Comparison of ENCODE assay signal across 10 cellular contexts in the genomic region with DNA sequence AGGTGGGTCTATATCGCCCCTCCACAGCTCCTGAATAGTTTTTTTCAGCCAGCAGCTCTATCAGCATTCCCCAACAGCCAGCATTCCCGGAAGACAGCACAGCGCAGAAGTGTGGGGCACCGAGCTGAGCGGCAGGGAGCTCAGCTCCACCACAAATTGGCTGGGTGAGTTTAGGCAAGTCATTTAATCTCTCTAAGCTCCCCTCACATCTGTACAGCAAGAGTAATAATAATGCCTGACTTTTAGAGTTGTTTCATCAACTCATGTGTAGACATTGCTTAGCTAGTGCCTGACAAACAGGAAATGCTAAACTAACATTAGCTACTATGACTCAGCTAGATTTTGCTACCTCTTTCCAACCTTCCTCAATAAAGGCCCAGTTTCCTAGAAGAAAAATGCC.
DNase-seq lines count a peak whose midpoint lies in the region; TF ChIP-seq lines count a peak whose summit lies in the region.
"Had no signal": no experiment of that assay in that cellular context is flagged by ENCODE, and none has a peak within 500 bp of the region (broad histone marks: within the 10 kb centered on the region; RNA-seq: fewer than 3 reads in every experiment).

No MANE protein-coding gene starts in this region.

- H3K4me2 ChIP-seq in fibroblast of lung (ENCODE audit: extremely low read depth, insufficient read depth, low read length): peak overlapping the region; percentile 4
- peak overlapping the region; percentile 14 for H3K4me2 ChIP-seq in osteoblast (ENCODE audit: insufficient read depth, low read length)

- H3K36me3 ChIP-seq in fibroblast of lung (ENCODE audit: control insufficient read depth, insufficient read depth, low read length) (no peaks in the 10 kb centered on the region), osteoblast (ENCODE audit: insufficient read depth, low read length) (no peaks in the 10 kb centered on the region)
- H3K36me3 ChIP-seq: tibial artery had no signal

- H3K4me3 ChIP-seq in fibroblast of lung (replicated peaks in 1 of 4; ENCODE audit: control extremely low read depth in 1 of 4, insufficient read depth in 1 of 4, low read depth in 3 of 4, low read length in 4 of 4) (no peak overlapping the region), osteoblast (ENCODE audit: insufficient read depth, low read length) (no peak overlapping the region)
- H3K4me3 ChIP-seq: tibial artery had no signal

- H4K20me1 ChIP-seq in fibroblast of lung (ENCODE audit: control insufficient read depth, extremely low read depth, insufficient read depth, low read length): no peaks in the 10 kb centered on the region
- no peaks in the 10 kb centered on the region for H4K20me1 ChIP-seq in osteoblast (ENCODE audit: insufficient read depth, low read length)

- H3K27ac ChIP-seq in fibroblast of lung (ENCODE audit: insufficient read depth, low read length) (peak overlapping the region; percentile 11), osteoblast (ENCODE audit: low read depth, low read length) (peak overlapping the region; percentile 24)
- H3K27ac ChIP-seq: tibial artery had no signal

- H3K9me3 ChIP-seq in fibroblast of lung (ENCODE audit: control insufficient read depth, insufficient read depth, low read depth, low read length): no peaks in the 10 kb centered on the region
- no peaks in the 10 kb centered on the region for H3K9me3 ChIP-seq in osteoblast (ENCODE audit: low read depth, low read length)
- H3K9me3 ChIP-seq: tibial artery had no signal

- no peaks in the 10 kb centered on the region for H3K79me2 ChIP-seq in fibroblast of lung (ENCODE audit: control insufficient read depth, insufficient read depth, low read length)
- no peaks in the 10 kb centered on the region for H3K79me2 ChIP-seq in osteoblast (ENCODE audit: insufficient read depth, low read length)

- H3K4me1 ChIP-seq in fibroblast of lung (ENCODE audit: control insufficient read depth, extremely low read depth, insufficient read depth, low read length): peaks cover 4% of the 10 kb centered on the region
- H3K4me1 ChIP-seq in osteoblast (ENCODE audit: insufficient read depth, low read length): peaks cover 11% of the 10 kb centered on the region

- H2AFZ ChIP-seq in fibroblast of lung (ENCODE audit: low read length) (peak overlapping the region; percentile 27), osteoblast (ENCODE audit: low read length) (peak overlapping the region; percentile 53)

- TF ChIP-seq CTCF in fibroblast of lung (conservative IDR thresholded peaks at IDR 0.05 in 1 of 2, IDR thresholded peaks at IDR 0.05 in 1 of 2; ENCODE audit: low read depth in 1 of 2, low read length in 2 of 2): no peak
- no peak for TF ChIP-seq CTCF in osteoblast (IDR thresholded peaks at IDR 0.05; ENCODE audit: extremely low read depth, low read depth, low read length)
- no peak for TF ChIP-seq CTCF in GM10266 (IDR thresholded peaks at IDR 0.05; ENCODE audit: control insufficient read depth, insufficient read depth, low read depth, missing control alignments)

- DNase-seq in GM04503 (ENCODE audit: low read depth) (peak; percentile 40), RPMI7951 (ENCODE audit: low read depth) (peak; percentile 55), fibroblast of lung (ENCODE audit: low read depth in 2 of 2) (peak; percentile 70 to 80), osteoblast (ENCODE audit: insufficient read length, low spot score, missing footprints) (peak; percentile 87), ureter (ENCODE audit: low spot score) (no peak), SKM-1 treated with dmso at 0.1 percent for 144 hours (lab: John Stamatoyannopoulos, UW; ENCODE audit: unreplicated experiment) (no peak), GM10266 (ENCODE audit: extremely low spot score) (no peak)
- DNase-seq in activated T-cell treated with anti-CD3 and anti-CD28 coated beads, Interleukin-2, amount 50 U/mL, for 48 hours: no peak
- DNase-seq: activated CD4-positive, alpha-beta T cell treated with anti-CD3 and anti-CD28 coated beads, Interleukin-2, amount 10 ng/mL, durations not matched to agents 7 days and 5 days; tibial artery had no signal

- no peak overlapping the region for H3K9ac ChIP-seq in fibroblast of lung (ENCODE audit: insufficient read depth, low read length)

- H3K27me3 ChIP-seq in fibroblast of lung (ENCODE audit: control insufficient read depth, insufficient read depth, low read length) (no peaks in the 10 kb centered on the region), osteoblast (ENCODE audit: insufficient read depth, low read length) (no peaks in the 10 kb centered on the region)
- H3K27me3 ChIP-seq: tibial artery had no signal

Comparison
In these comparisons a context has a peak if more than half of its experiments do, and no peak if none do; other contexts are left out.
1. DNase-seq: peak in GM04503 (single experiment), RPMI7951 (single experiment), fibroblast of lung (2 of 2) and osteoblast (single experiment); none in ureter (single experiment), SKM-1 treated with dmso at 0.1 percent for 144 hours (single experiment), GM10266 (single experiment) and activated T-cell treated with anti-CD3 and anti-CD28 coated beads, Interleukin-2, amount 50 U/mL, for 48 hours (0 of 2).